In genomic region chr11:1826552-1827094, GRCh38 we compare ENCODE assay signal across 9 cellular contexts. TPM values are rescaled to one million over a fixed set of nuclear protein-coding genes. Genes with fewer than 3 reads are reported as not detected.
A peak's percentile ranks its signal among the peaks of the same experiment; 100 is the strongest.
DNase-seq lines count a peak whose midpoint lies in the region; ATAC-seq and TF ChIP-seq lines count a peak whose summit lies in the region.
"Had no signal": no experiment of that assay in that cellular context is flagged by ENCODE, and none has a peak within 500 bp of the region (broad histone marks: within the 10 kb centered on the region; RNA-seq: fewer than 3 reads in every experiment).

No MANE protein-coding gene starts in this region.

- no peak for TF ChIP-seq POLR2A in esophagus muscularis mucosa (IDR thresholded peaks at IDR 0.05; ENCODE audit: low read depth)

- TF ChIP-seq CTCF in mucosa of descending colon (IDR thresholded peaks at IDR 0.05): no peak
- no peak for TF ChIP-seq CTCF in esophagus muscularis mucosa (IDR thresholded peaks at IDR 0.05)
- no peak for TF ChIP-seq CTCF in nephron progenitor cell (IDR thresholded peaks at IDR 0.05)

- H3K27me3 Mint-ChIP-seq in nephron progenitor cell (ENCODE audit: low read depth, poor library complexity): peaks cover 22% of the 10 kb centered on the region

- no peak overlapping the region for H3K27ac ChIP-seq in esophagus muscularis mucosa (replicated peaks in 1 of 4)

- H3K36me3 Mint-ChIP-seq in nephron progenitor cell (ENCODE audit: low read depth): no peaks in the 10 kb centered on the region
- H3K36me3 Mint-ChIP-seq: activated naive CD8-positive, alpha-beta T cell treated with anti-CD3 and anti-CD28 coated beads, Interleukin-2, amount 10 ng/mL, durations not matched to agents 7 days and 5 days had no signal

- ATAC-seq in mucosa of descending colon: peak; percentile 38

- H3K27ac Mint-ChIP-seq in nephron progenitor cell: no peak overlapping the region
- H3K27ac Mint-ChIP-seq: activated naive CD8-positive, alpha-beta T cell treated with anti-CD3 and anti-CD28 coated beads, Interleukin-2, amount 10 ng/mL, durations not matched to agents 7 days and 5 days had no signal

- intact Hi-C loops in mucosa of descending colon (cut with DNase I, micrococcal nuclease): loop anchor here in 1 of 2 donors (5.0 kb wide), 1 partner anchor 134 kb away; no protein-coding TSS in a partner anchor
- intact Hi-C loops in esophagus muscularis mucosa (cut with DNase I): no loop called here

- H3K4me3 Mint-ChIP-seq in nephron progenitor cell: no peak overlapping the region
- H3K4me3 Mint-ChIP-seq: activated naive CD8-positive, alpha-beta T cell treated with anti-CD3 and anti-CD28 coated beads, Interleukin-2, amount 10 ng/mL, durations not matched to agents 7 days and 5 days had no signal

- H3K36me3 ChIP-seq in mucosa of descending colon (ENCODE audit: low read depth) (no peaks in the 10 kb centered on the region), esophagus muscularis mucosa (no peaks in the 10 kb centered on the region)

- peaks cover 0 to 61% (median 3%) of the 10 kb centered on the region in 4 donors for H3K27me3 ChIP-seq in esophagus muscularis mucosa

- no peak for TF ChIP-seq EP300 in esophagus muscularis mucosa (IDR thresholded peaks at IDR 0.05)

- no peak overlapping the region for H3K4me3 ChIP-seq in mucosa of descending colon
- no peak overlapping the region for H3K4me3 ChIP-seq in esophagus muscularis mucosa

- H3K4me1 ChIP-seq in mucosa of descending colon (ENCODE audit: low read depth) (peaks cover 17% of the 10 kb centered on the region), esophagus muscularis mucosa (peaks cover 10 to 20% (median 15%) of the 10 kb centered on the region in 4 donors)

- DNase-seq in AG20443 (ENCODE audit: low spot score) (peak; percentile 72), LHCN-M2 (ENCODE audit: low read depth) (peak; percentile 85), brain pericyte (ENCODE audit: low read depth, low spot score) (peak; percentile 62), mucosa of descending colon (peak in 2 of 3 donors; percentile 65 to 73), putamen (ENCODE audit: low spot score) (no peak), esophagus muscularis mucosa (ENCODE audit: extremely low spot score) (no peak), NCI-H2107 (lab: John Stamatoyannopoulos, UW) (no peak), nephron progenitor cell (no peak)
- DNase-seq: activated naive CD8-positive, alpha-beta T cell treated with anti-CD3 and anti-CD28 coated beads, Interleukin-2, amount 10 ng/mL, durations not matched to agents 7 days and 5 days had no signal

- H3K9me3 ChIP-seq in mucosa of descending colon: no peaks in the 10 kb centered on the region
- H3K9me3 ChIP-seq in esophagus muscularis mucosa: no peaks in the 10 kb centered on the region

- H3K4me1 Mint-ChIP-seq in nephron progenitor cell: peaks cover 7% of the 10 kb centered on the region
- H3K4me1 Mint-ChIP-seq: activated naive CD8-positive, alpha-beta T cell treated with anti-CD3 and anti-CD28 coated beads, Interleukin-2, amount 10 ng/mL, durations not matched to agents 7 days and 5 days had no signal

- 66% methylated on average over 15 of the region's 15 CpGs for WGBS in esophagus muscularis mucosa

- H3K9me3 Mint-ChIP-seq in nephron progenitor cell: peaks cover 3% of the 10 kb centered on the region

RNA-seq across cellular contexts. Expression of gene SYT8, which starts 8.2 kb away (rescaled TPM):
- total RNA-seq in LHCN-M2 (2014; rRNA removed): 0.13 and 0.17 TPM in 2 replicates
- polyA plus RNA-seq in LHCN-M2 (2012): 0.18 TPM
- total RNA-seq in mucosa of descending colon: 1 to 10 TPM in 2 of 3 donors, under 1 TPM in 1; 0.98 to 2.4 (median 2.1) TPM
- not detected for total RNA-seq in esophagus muscularis mucosa
- total RNA-seq: activated naive CD8-positive, alpha-beta T cell treated with anti-CD3 and anti-CD28 coated beads, Interleukin-2, amount 10 ng/mL, durations not matched to agents 7 days and 5 days had no signal

RNA-seq across cellular contexts. Expression of gene TNNI2, which starts 12.2 kb away (rescaled TPM):
- total RNA-seq in LHCN-M2 (2014; rRNA removed): 0.29 TPM in 1 of 2 replicates, not detected in the other
- polyA plus RNA-seq in LHCN-M2 (2012): 0.10 TPM
- under 1 TPM in 1 of 3 donors, not detected in 2; 0.46 TPM for total RNA-seq in mucosa of descending colon
- 1 to 10 TPM in 1 of 4 donors, not detected in 3; 4.2 TPM for total RNA-seq in esophagus muscularis mucosa

RNA-seq across cellular contexts. Expression of gene LSP1, which starts 26.3 kb away (rescaled TPM):
- total RNA-seq in LHCN-M2 (2014; rRNA removed) (311 and 321 TPM in 2 replicates), mucosa of descending colon (10 to 100 TPM; 18.5 to 32.2 (median 23.6) TPM), esophagus muscularis mucosa (10 to 100 TPM; 10.3 to 36.5 (median 35.4) TPM)
- polyA plus RNA-seq in LHCN-M2 (2012): 84.6 TPM

Comparison
In these comparisons a context has a peak if more than half of its experiments do, and no peak if none do; other contexts are left out.
1. DNase-seq: peak in AG20443 (single experiment), LHCN-M2 (single experiment), brain pericyte (single experiment) and mucosa of descending colon (2 of 3); none in putamen (single experiment), esophagus muscularis mucosa (single experiment), NCI-H2107 (single experiment) and nephron progenitor cell (single experiment).